ENCODE assay signal across 13 cellular contexts in genomic region chr1:16349847-16350406, GRCh38. TPM values are rescaled to one million over a fixed set of nuclear protein-coding genes. Genes with fewer than 3 reads are reported as not detected.
DNase-seq lines count a peak whose midpoint lies in the region; ATAC-seq and TF ChIP-seq lines count a peak whose summit lies in the region.
"Had no signal": no experiment of that assay in that cellular context is flagged by ENCODE, and none has a peak within 500 bp of the region (broad histone marks: within the 10 kb centered on the region; RNA-seq: fewer than 3 reads in every experiment).

No MANE protein-coding gene starts in this region.

- H3K36me3 ChIP-seq in CD4-positive, CD25-positive, alpha-beta regulatory T cell (ENCODE audit: control insufficient read depth, insufficient read depth, low read length): no peaks in the 10 kb centered on the region
- H3K36me3 ChIP-seq in neural progenitor cell: no peaks in the 10 kb centered on the region

- H3K4me3 Mint-ChIP-seq in CD4-positive, CD25-positive, alpha-beta regulatory T cell: peak overlapping the region; percentile 28 to 96 (median 58)
- H3K4me3 Mint-ChIP-seq in chondrocyte (ENCODE audit: unreplicated experiment): peak overlapping the region; percentile 94
- H3K4me3 Mint-ChIP-seq in neural progenitor cell: peak overlapping the region; percentile 52

- H3K27me3 ChIP-seq in CD4-positive, CD25-positive, alpha-beta regulatory T cell (ENCODE audit: control insufficient read depth, insufficient read depth, low read length): no peaks in the 10 kb centered on the region
- no peaks in the 10 kb centered on the region for H3K27me3 ChIP-seq in neural progenitor cell

- no peak overlapping the region for H3K27ac ChIP-seq in CD4-positive, CD25-positive, alpha-beta regulatory T cell (ENCODE audit: insufficient read depth, low read length, poor library complexity, severe bottlenecking)
- H3K27ac ChIP-seq in neural progenitor cell: no peak overlapping the region

- no peak overlapping the region for H2AFZ ChIP-seq in neural progenitor cell (replicated peaks)

- H3F3A ChIP-seq in neural progenitor cell (ENCODE audit: low read depth): peaks cover 12% of the 10 kb centered on the region

- H3K9ac ChIP-seq in neural progenitor cell: no peak overlapping the region

- H3K36me3 Mint-ChIP-seq in CD4-positive, CD25-positive, alpha-beta regulatory T cell: no peaks in the 10 kb centered on the region
- H3K36me3 Mint-ChIP-seq in chondrocyte (ENCODE audit: low read depth) (no peaks in the 10 kb centered on the region), neural progenitor cell (peaks cover 5% of the 10 kb centered on the region)
- H3K36me3 Mint-ChIP-seq: naive B cell had no signal

- H4K20me1 ChIP-seq in neural progenitor cell (ENCODE audit: low read depth): peaks cover 49% of the 10 kb centered on the region

- TF ChIP-seq CTCF in chondrocyte (IDR thresholded peaks at IDR 0.05) (no peak), neural progenitor cell (IDR thresholded peaks at IDR 0.05) (no peak)

- H3K9me3 ChIP-seq in CD4-positive, CD25-positive, alpha-beta regulatory T cell (ENCODE audit: control insufficient read depth in 2 of 2, low read length in 2 of 2): no peaks in the 10 kb centered on the region
- H3K9me3 ChIP-seq in neural progenitor cell (ENCODE audit: low read depth): no peaks in the 10 kb centered on the region

- H3K4me1 ChIP-seq in CD4-positive, CD25-positive, alpha-beta regulatory T cell (ENCODE audit: control insufficient read depth, insufficient read depth, low read length, poor library complexity, severe bottlenecking): peaks cover 30% of the 10 kb centered on the region
- peaks cover 14% of the 10 kb centered on the region for H3K4me1 ChIP-seq in neural progenitor cell

- peak overlapping the region; percentile 80 for H3K4me2 ChIP-seq in neural progenitor cell

- H3K4me1 Mint-ChIP-seq in CD4-positive, CD25-positive, alpha-beta regulatory T cell: peaks cover 24 to 65% (median 35%) of the 10 kb centered on the region in 4 donors
- H3K4me1 Mint-ChIP-seq in chondrocyte (ENCODE audit: low read depth) (peaks cover 40% of the 10 kb centered on the region), neural progenitor cell (peaks cover 23% of the 10 kb centered on the region)

- peak overlapping the region in 2 of 3 donors; percentile 26 to 56 for H3K27ac Mint-ChIP-seq in CD4-positive, CD25-positive, alpha-beta regulatory T cell
- H3K27ac Mint-ChIP-seq in chondrocyte (ENCODE audit: unreplicated experiment) (peak overlapping the region; percentile 93), neural progenitor cell (no peak overlapping the region)

- no peaks in the 10 kb centered on the region for H3K27me3 Mint-ChIP-seq in CD4-positive, CD25-positive, alpha-beta regulatory T cell
- no peaks in the 10 kb centered on the region for H3K27me3 Mint-ChIP-seq in chondrocyte (ENCODE audit: low read depth)
- H3K27me3 Mint-ChIP-seq in neural progenitor cell (ENCODE audit: insufficient read depth, low read depth): no peaks in the 10 kb centered on the region
- H3K27me3 Mint-ChIP-seq: naive B cell; stimulated activated naive CD8-positive, alpha-beta T cell treated with anti-CD3 and anti-CD28 coated beads, Interleukin-15, Interleukin-2, amounts not matched to agents 100 ng/mL and 50 ng/mL, for 24 hours had no signal

- peak overlapping the region; percentile 12 for H3K4me3 ChIP-seq in CD4-positive, CD25-positive, alpha-beta regulatory T cell (ENCODE audit: low read depth, low read length)
- peak overlapping the region; percentile 87 for H3K4me3 ChIP-seq in neural progenitor cell

- H3K9me3 Mint-ChIP-seq in CD4-positive, CD25-positive, alpha-beta regulatory T cell: peaks cover 0 to 2% (median 0%) of the 10 kb centered on the region in 7 donors
- H3K9me3 Mint-ChIP-seq in chondrocyte (ENCODE audit: low read depth) (no peaks in the 10 kb centered on the region), neural progenitor cell (no peaks in the 10 kb centered on the region)
- H3K9me3 Mint-ChIP-seq: naive B cell; stimulated activated naive CD8-positive, alpha-beta T cell treated with anti-CD3 and anti-CD28 coated beads, Interleukin-15, Interleukin-2, amounts not matched to agents 100 ng/mL and 50 ng/mL, for 24 hours had no signal

- no peak for DNase-seq in CD4-positive, CD25-positive, alpha-beta regulatory T cell
- DNase-seq in NCI-H460 (ENCODE audit: extremely low read depth, low read depth) (peak; percentile 76), chondrocyte (ENCODE audit: low spot score) (no peak), neural progenitor cell (ENCODE audit: low spot score) (no peak), GM03348 (ENCODE audit: low spot score) (no peak), C1 segment of cervical spinal cord (lab: John Stamatoyannopoulos, UW) (no peak), nucleus accumbens (lab: John Stamatoyannopoulos, UW) (no peak), SW480 (ENCODE audit: low spot score) (no peak)
- DNase-seq: cortex of kidney, DMS 273 treated with DMSO at 0.1 percent for 48 hours, naive B cell, NCI-H1694 treated with DMSO at 0.1 percent for 48 hours had no signal

- peaks cover 72% of the 10 kb centered on the region for H3K79me2 ChIP-seq in neural progenitor cell (ENCODE audit: low read depth)

- ATAC-seq in CD4-positive, CD25-positive, alpha-beta regulatory T cell (ENCODE audit: low read depth in 2 of 2): no peak

RNA-seq across cellular contexts. Expression of gene FBXO42, which starts 2.4 kb away (rescaled TPM):
- 22.0 TPM for total RNA-seq in CD4-positive, CD25-positive, alpha-beta regulatory T cell
- 10 to 100 TPM; 13.5 to 23.2 (median 21.5) TPM for polyA plus RNA-seq in CD4-positive, CD25-positive, alpha-beta regulatory T cell
- total RNA-seq in NCI-H460 (2014; rRNA removed; shearing (Covaris generic)): 13.3 and 19.9 TPM in 2 replicates
- 13.2 and 25.0 TPM in 2 replicates for polyA plus RNA-seq in NCI-H460 (2014; cell fraction: nucleus; rRNA removed)
- total RNA-seq in chondrocyte: 17.8 to 20.9 TPM (median 20.1 TPM) in 3 replicates
- 18.8 and 24.7 TPM in 2 replicates for total RNA-seq in neural progenitor cell (ENCODE audit: low replicate concordance)

RNA-seq across cellular contexts. Expression of gene SZRD1, which starts 17.1 kb away (rescaled TPM):
- total RNA-seq in CD4-positive, CD25-positive, alpha-beta regulatory T cell: 136 TPM
- 10 to 100 TPM; 36.9 to 54.5 (median 44.6) TPM for polyA plus RNA-seq in CD4-positive, CD25-positive, alpha-beta regulatory T cell
- 49.0 and 51.4 TPM in 2 replicates for total RNA-seq in NCI-H460 (2014; rRNA removed; shearing (Covaris generic))
- polyA plus RNA-seq in NCI-H460 (2014; cell fraction: nucleus; rRNA removed): 34.4 and 43.3 TPM in 2 replicates
- total RNA-seq in chondrocyte (113 to 117 TPM (median 113 TPM) in 3 replicates), neural progenitor cell (ENCODE audit: low replicate concordance) (50.2 and 73.2 TPM in 2 replicates)
